ENCODE assay signal across 8 cellular contexts in the genomic region with DNA sequence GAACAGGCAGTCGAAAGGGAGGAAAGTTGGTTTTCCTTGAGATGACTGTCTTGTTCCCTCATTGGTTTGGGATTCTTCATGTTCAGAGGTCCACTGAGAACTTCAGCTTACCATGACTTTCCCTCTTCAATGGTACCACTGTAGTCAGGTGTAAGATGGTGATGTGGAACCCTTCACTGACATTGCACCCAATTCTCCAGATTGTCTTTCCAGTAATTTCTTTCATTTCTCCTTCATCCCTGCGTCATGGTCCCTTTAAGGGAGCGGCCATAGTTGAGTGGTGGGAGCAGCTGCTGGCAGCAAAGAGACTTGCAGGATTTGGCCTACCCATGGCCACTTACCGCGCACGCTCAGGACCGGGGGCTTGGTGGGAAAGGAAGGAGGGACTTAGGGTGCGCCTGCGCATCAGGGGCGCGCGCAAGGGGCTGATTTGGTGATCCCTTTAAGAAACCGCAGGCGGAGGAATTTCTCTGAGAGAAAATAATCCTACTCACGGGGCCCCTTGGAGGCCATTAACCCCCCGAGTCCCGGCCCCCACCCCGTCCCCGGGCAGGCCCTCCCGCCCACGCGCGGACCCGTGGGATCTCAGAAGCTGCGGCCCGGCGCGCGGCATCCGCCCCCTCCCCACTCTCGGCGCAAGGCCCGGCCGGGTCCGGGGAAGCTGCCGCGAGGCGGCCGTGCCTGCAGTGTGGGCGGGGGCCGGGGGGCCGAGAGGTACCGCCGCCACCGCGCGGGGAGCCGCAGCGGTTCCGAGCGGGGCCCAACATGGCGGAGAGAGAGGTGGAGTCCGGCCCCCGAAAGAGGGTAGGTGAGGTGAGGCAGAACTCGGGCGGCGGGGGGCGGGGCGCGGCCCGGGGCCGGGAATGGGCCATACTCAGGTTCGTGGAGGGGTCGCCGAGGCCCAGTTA. TPM values are rescaled to one million over a fixed set of nuclear protein-coding genes. Genes with fewer than 3 reads are reported as not detected.
DNase-seq lines count a peak whose midpoint lies in the region; ATAC-seq, FAIRE-seq and TF ChIP-seq lines count a peak whose summit lies in the region.

A gene (plus strand): TSS at position 428 of the 908 bp plus-strand sequence. CDS start 338 bp downstream, at position 766.

- H3K4me2 ChIP-seq in mammary epithelial cell (ENCODE audit: insufficient read depth, low read depth, low read length): peak within 1 kb of the TSS; percentile 73

- H3K4me3 ChIP-seq in WERI-Rb-1 (ENCODE audit: low read depth, low read length): peak within 1 kb of the TSS; percentile 79
- H3K4me3 ChIP-seq in mammary epithelial cell (replicated peaks in 1 of 3; ENCODE audit: insufficient read depth in 1 of 3, low read depth in 2 of 3, low read length in 3 of 3): peak within 1 kb of the TSS; percentile 80 to 94 (median 83)
- H3K4me3 ChIP-seq in small intestine (ENCODE audit: low read depth in 1 of 2, low read length in 2 of 2): peak within 1 kb of the TSS; percentile 89 to 98

- H3K36me3 ChIP-seq in WERI-Rb-1 (peaks cover 15% of the 10 kb centered on the region), mammary epithelial cell (ENCODE audit: insufficient read depth, low read length) (no peaks in the 10 kb centered on the region), small intestine (ENCODE audit: control insufficient read depth in 2 of 2, insufficient read depth in 2 of 2, low read length in 2 of 2) (no peaks in the 10 kb centered on the region)

- ATAC-seq in GM18858 (IDR thresholded peaks at IDR 0.05; ENCODE audit: unreplicated experiment) (peak; percentile 79), HG03097 (IDR thresholded peaks at IDR 0.05; ENCODE audit: low FRiP score, unreplicated experiment) (peak; percentile 77)

- intact Hi-C loops in mammary epithelial cell (cut with micrococcal nuclease): loop anchor here (2.0 kb wide), 1 partner anchor 76 kb away; a partner anchor contains a TSS

- no TSS peak for BruUV-seq in mammary epithelial cell (replicated peaks; lab: Mats Ljungman, UMichigan)

- dilution Hi-C loops in mammary epithelial cell (cut with HindIII; ENCODE audit: low sequenced_read_pairs): loop anchor here (5.0 to 10.0 kb wide), 3 partner anchors 49 to 84 kb away; no protein-coding TSS in a partner anchor

- H2AFZ ChIP-seq in mammary epithelial cell (ENCODE audit: low read depth, low read length): peak within 1 kb of the TSS; percentile 97

- no peaks in the 10 kb centered on the region for H3K27me3 ChIP-seq in WERI-Rb-1 (ENCODE audit: insufficient read depth, low read depth, severe bottlenecking)
- no peaks in the 10 kb centered on the region for H3K27me3 ChIP-seq in mammary epithelial cell (ENCODE audit: insufficient read depth, low read length)
- H3K27me3 ChIP-seq in small intestine (ENCODE audit: control insufficient read depth in 2 of 2, insufficient read depth in 2 of 2, low read length in 2 of 2): no peaks in the 10 kb centered on the region

- CTCF ChIA-PET in mammary epithelial cell (lab: Charles Lee; ENCODE audit: low non-redundant PET): no interaction called here

- H4K20me1 ChIP-seq in mammary epithelial cell (ENCODE audit: insufficient read depth, low read length): no peaks in the 10 kb centered on the region

- in situ Hi-C loops in mammary epithelial cell (cut with MboI; ENCODE audit: low sequenced_read_pairs in 2 of 2): no loop called here

- peaks cover 50% of the 10 kb centered on the region for H3K79me2 ChIP-seq in mammary epithelial cell (ENCODE audit: insufficient read depth, low read length)

- H3K4me1 ChIP-seq in mammary epithelial cell (ENCODE audit: insufficient read depth, low read length): peaks cover 14% of the 10 kb centered on the region
- H3K4me1 ChIP-seq in small intestine (ENCODE audit: control insufficient read depth in 2 of 2, insufficient read depth in 1 of 2, low read depth in 1 of 2, low read length in 1 of 2): peaks cover 3 to 5% of the 10 kb centered on the region in 2 donors

- peak within 1 kb of the TSS; percentile 93 for H3K27ac ChIP-seq in WERI-Rb-1
- peak within 1 kb of the TSS; percentile 56 for H3K27ac ChIP-seq in mammary epithelial cell (ENCODE audit: insufficient read depth, low read depth, low read length)
- H3K27ac ChIP-seq in small intestine (ENCODE audit: low read depth in 1 of 2, low read length in 1 of 2): peak within 1 kb of the TSS; percentile 62 to 82

- peak; percentile 95 for DNase-seq in NCI-H2171 treated with DMSO at 0.1 percent for 48 hours (lab: John Stamatoyannopoulos, UW)
- peak; percentile 97 for DNase-seq in WERI-Rb-1
- DNase-seq in mammary epithelial cell: peak; percentile 92
- peak; percentile 97 for DNase-seq in iPS-NIHi11 (ENCODE audit: low spot score)
- DNase-seq in small intestine: peak; percentile 96

- TF ChIP-seq CTCF in WERI-Rb-1 (IDR thresholded peaks at IDR 0.05; ENCODE audit: low read depth, low read length) (no peak), mammary epithelial cell (conservative IDR thresholded peaks at IDR 0.05 in 1 of 2, IDR thresholded peaks at IDR 0.05 in 1 of 2; ENCODE audit: extremely low read depth in 1 of 2, insufficient read depth in 1 of 2, low read depth in 1 of 2, low read length in 2 of 2) (no peak)

- FAIRE-seq in A204.1 (lab: Jason Lieb, UNC): peak; percentile 94
- no peak for FAIRE-seq in small intestine (lab: Jason Lieb, UNC)

- peak within 1 kb of the TSS; percentile 63 for H3K9ac ChIP-seq in mammary epithelial cell (ENCODE audit: insufficient read depth, low read length)

- 29% methylated on average over 3 of the region's 65 CpGs for WGBS in mammary epithelial cell (ENCODE audit: low coverage, missing lambda C conversion rate)
- 2 to 3% (median 3%) methylated on average over 39 to 65 of the region's 65 CpGs for WGBS in small intestine, 3 donors

- H3K9me3 ChIP-seq in WERI-Rb-1 (ENCODE audit: severe bottlenecking): no peaks in the 10 kb centered on the region
- H3K9me3 ChIP-seq in mammary epithelial cell (replicated peaks; ENCODE audit: insufficient read depth, low read length): no peaks in the 10 kb centered on the region
- no peaks in the 10 kb centered on the region for H3K9me3 ChIP-seq in small intestine (ENCODE audit: control insufficient read depth, low read depth)

RNA-seq across cellular contexts. Expression of the gene that starts here (rescaled TPM):
- total RNA-seq in mammary epithelial cell: 10 to 100 TPM; 34.3 to 47.9 TPM
- 17.0 TPM for polyA plus RNA-seq in mammary epithelial cell
- polyA minus RNA-seq in mammary epithelial cell: 36.7 TPM
- polyA plus RNA-seq in small intestine: 10 to 100 TPM in 1 of 3 donors, 1 to 10 TPM in 2; 3.8 to 10.7 (median 6.7) TPM

Comparison
In these comparisons a context has a peak if more than half of its experiments do, and no peak if none do; other contexts are left out.
1. Peak in every context shown above with its lines: DNase-seq, ATAC-seq, H3K4me3 ChIP-seq and H3K27ac ChIP-seq.